ENCODE assay signal across 17 cellular contexts in genomic region chr1:150505431-150505830, GRCh38. TPM values are rescaled to one million over a fixed set of nuclear protein-coding genes. Genes with fewer than 3 reads are reported as not detected.
A peak's percentile ranks its signal among the peaks of the same experiment; 100 is the strongest.
DNase-seq lines count a peak whose midpoint lies in the region; ATAC-seq, FAIRE-seq and TF ChIP-seq lines count a peak whose summit lies in the region.
"Had no signal": no experiment of that assay in that cellular context is flagged by ENCODE, and none has a peak within 500 bp of the region (broad histone marks: within the 10 kb centered on the region; RNA-seq: fewer than 3 reads in every experiment).

No MANE protein-coding gene starts in this region.

- H3K79me2 ChIP-seq in astrocyte (ENCODE audit: insufficient read depth, low read length): peaks cover 15% of the 10 kb centered on the region

- H3K4me3 Mint-ChIP-seq in astrocyte (ENCODE audit: unreplicated experiment) (no peak overlapping the region), nephron (no peak overlapping the region)

- H3K27me3 ChIP-seq in left ventricle myocardium inferior (ENCODE audit: low read depth): no peaks in the 10 kb centered on the region
- no peaks in the 10 kb centered on the region for H3K27me3 ChIP-seq in astrocyte (ENCODE audit: insufficient read depth, low read length)
- H3K27me3 ChIP-seq: BLaER1 treated with 17β-estradiol and CSF1 and Interleukin-3, amounts not matched to agents 10 nM and 100 nM had no signal

- FAIRE-seq in astrocyte (lab: Jason Lieb, UNC) (no peak), RCC 7860 (lab: Jason Lieb, UNC) (no peak)

- H3K27ac ChIP-seq in left ventricle myocardium inferior (replicated peaks) (no peak overlapping the region), astrocyte (ENCODE audit: low read depth, low read length) (no peak overlapping the region)

- ATAC-seq in left ventricle myocardium superior: no peak

- H3K27me3 Mint-ChIP-seq in astrocyte (ENCODE audit: low read depth, unreplicated experiment) (no peaks in the 10 kb centered on the region), nephron (ENCODE audit: low read depth) (no peaks in the 10 kb centered on the region)

- H3K9me3 Mint-ChIP-seq in astrocyte (ENCODE audit: unreplicated experiment) (no peaks in the 10 kb centered on the region), nephron (no peaks in the 10 kb centered on the region)

- peaks cover 17% of the 10 kb centered on the region for H3K4me1 Mint-ChIP-seq in astrocyte (ENCODE audit: low read depth, unreplicated experiment)
- peaks cover 23% of the 10 kb centered on the region for H3K4me1 Mint-ChIP-seq in nephron

- peaks cover 47% of the 10 kb centered on the region for H3K36me3 ChIP-seq in left ventricle myocardium inferior
- H3K36me3 ChIP-seq in astrocyte (ENCODE audit: insufficient read depth, low read length): peaks cover 17% of the 10 kb centered on the region

- no peak overlapping the region for H3K4me2 ChIP-seq in astrocyte (ENCODE audit: low read length)
- H3K4me2 ChIP-seq: BLaER1 treated with 17β-estradiol and CSF1 and Interleukin-3, amounts not matched to agents 10 nM and 100 nM had no signal

- no peak overlapping the region for H3K4me3 ChIP-seq in left ventricle myocardium inferior
- H3K4me3 ChIP-seq in astrocyte (ENCODE audit: insufficient read depth, low read depth, low read length): no peak overlapping the region
- H3K4me3 ChIP-seq: BLaER1 treated with 17β-estradiol and CSF1 and Interleukin-3, amounts not matched to agents 10 nM and 100 nM had no signal

- H3K4me1 ChIP-seq in left ventricle myocardium inferior (peaks cover 27% of the 10 kb centered on the region), astrocyte (ENCODE audit: insufficient read depth, low read length) (peaks cover 21% of the 10 kb centered on the region)

- H3K36me3 Mint-ChIP-seq in astrocyte (ENCODE audit: low read depth, unreplicated experiment) (peaks cover 28% of the 10 kb centered on the region), nephron (ENCODE audit: low read depth) (peaks cover 41% of the 10 kb centered on the region)

- H2AFZ ChIP-seq in astrocyte (ENCODE audit: low read depth, low read length): no peak overlapping the region

- no peaks in the 10 kb centered on the region for H4K20me1 ChIP-seq in astrocyte (ENCODE audit: insufficient read depth, low read length)

- peak; percentile 10 for DNase-seq in left ventricle myocardium superior
- no peak for DNase-seq in left ventricle myocardium inferior
- no peak for DNase-seq in astrocyte (ENCODE audit: low read depth)
- DNase-seq in RCC 7860 (ENCODE audit: low spot score): no peak
- no peak for DNase-seq in nucleus accumbens (lab: John Stamatoyannopoulos, UW)
- no peak for DNase-seq in cortex of kidney (lab: John Stamatoyannopoulos, UW)
- DNase-seq: DMS79 treated with DMSO at 0.1 percent for 48 hours; NCI-H1092 treated with DMSO at 0.1 percent for 48 hours; NCI-H1694 treated with DMSO at 0.1 percent for 48 hours; NCI-H748 treated with DMSO at 0.1 percent for 48 hours; NK-92 treated with Interleukin-12 subunit alpha and Interleukin-12 subunit beta, amount 100 ng/mL, for 24 hours; SIG-M5 had no signal

- TF ChIP-seq CTCF in left ventricle myocardium inferior (IDR thresholded peaks at IDR 0.05; ENCODE audit: borderline replicate concordance) (no peak), astrocyte (IDR thresholded peaks at IDR 0.05; ENCODE audit: insufficient read depth, low read depth, low read length) (no peak), nephron (IDR thresholded peaks at IDR 0.05; ENCODE audit: unreplicated experiment in 3 of 3) (no peak)

- intact Hi-C loops in left ventricle myocardium superior (cut with micrococcal nuclease) (no loop called here), left ventricle myocardium inferior (cut with micrococcal nuclease) (no loop called here)

- no peak overlapping the region for H3K9ac ChIP-seq in astrocyte (ENCODE audit: low read length)

- H3K9me3 ChIP-seq in left ventricle myocardium inferior (replicated peaks) (no peaks in the 10 kb centered on the region), astrocyte (ENCODE audit: insufficient read depth, low read depth, low read length) (no peaks in the 10 kb centered on the region)
- H3K9me3 ChIP-seq: BLaER1 treated with 17β-estradiol and CSF1 and Interleukin-3, amounts not matched to agents 10 nM and 100 nM had no signal

- H3K27ac Mint-ChIP-seq in astrocyte (ENCODE audit: unreplicated experiment): peak overlapping the region; percentile 18
- peak overlapping the region in 2 of 3 experiments; percentile 11 to 76 for H3K27ac Mint-ChIP-seq in nephron

RNA-seq across cellular contexts. Expression of gene ECM1, which starts 2.5 kb away (rescaled TPM):
- total RNA-seq in left ventricle myocardium superior (14.0 TPM), left ventricle myocardium inferior (20.1 TPM), astrocyte (26.0 and 27.4 TPM in 2 replicates)

RNA-seq across cellular contexts. Expression of gene FALEC, which starts 10.1 kb away (rescaled TPM):
- total RNA-seq in left ventricle myocardium superior: not detected
- 0.44 TPM for total RNA-seq in left ventricle myocardium inferior
- total RNA-seq in astrocyte: 0.43 TPM in 1 of 2 replicates, not detected in the other
- total RNA-seq: H4, NCI-H460 had no signal

RNA-seq across cellular contexts. Expression of gene TARS2, which starts 18.2 kb away (rescaled TPM):
- total RNA-seq in left ventricle myocardium superior: 31.3 TPM
- 32.2 TPM for total RNA-seq in left ventricle myocardium inferior
- 15.5 and 15.7 TPM in 2 replicates for total RNA-seq in astrocyte

RNA-seq across cellular contexts. Expression of gene ADAMTSL4, which starts 43.8 kb away (rescaled TPM):
- total RNA-seq in left ventricle myocardium superior (77.7 TPM), left ventricle myocardium inferior (46.3 TPM), astrocyte (5.3 and 6.7 TPM in 2 replicates)
- total RNA-seq: OCI-LY7 had no signal
